29 cellular contexts compared by ENCODE assay signal in the genomic region with DNA sequence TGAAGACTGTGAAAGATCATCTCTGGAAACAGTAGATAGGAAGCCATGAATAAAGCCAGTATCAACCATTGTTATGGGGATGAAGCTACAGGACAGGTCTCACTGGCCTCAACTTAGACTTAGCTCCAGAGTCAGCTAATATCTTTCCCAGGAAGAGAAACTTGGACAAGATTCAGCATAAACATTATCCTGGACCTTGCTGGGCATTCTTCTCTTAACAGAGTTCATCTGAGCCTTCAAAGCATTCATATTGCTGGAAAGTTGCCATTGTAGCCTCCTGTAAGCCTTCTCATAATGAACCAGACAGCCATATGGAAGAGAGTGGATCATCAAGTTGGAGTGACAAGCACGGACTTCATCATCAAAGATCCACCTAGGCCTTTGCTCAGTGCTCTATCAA.
DNase-seq lines count a peak whose midpoint lies in the region; ATAC-seq, FAIRE-seq and TF ChIP-seq lines count a peak whose summit lies in the region.
"Had no signal": no experiment of that assay in that cellular context is flagged by ENCODE, and none has a peak within 500 bp of the region (broad histone marks: within the 10 kb centered on the region; RNA-seq: fewer than 3 reads in every experiment).

No MANE protein-coding gene starts in this region.

- H3K4me1 ChIP-seq in ACC112 (ENCODE audit: control insufficient read depth, insufficient read depth, low read length, unreplicated experiment) (peaks cover 59% of the 10 kb centered on the region), keratinocyte (ENCODE audit: control insufficient read depth, extremely low read depth, insufficient read depth, low read length) (peaks cover 95% of the 10 kb centered on the region)
- H3K4me1 ChIP-seq: body of pancreas had no signal

- H3K36me3 ChIP-seq in ACC112 (ENCODE audit: insufficient read depth, low read length) (no peaks in the 10 kb centered on the region), keratinocyte (ENCODE audit: control insufficient read depth in 2 of 2, extremely low read depth in 1 of 2, insufficient read depth in 2 of 2, low read length in 2 of 2) (no peaks in the 10 kb centered on the region)
- H3K36me3 ChIP-seq: WERI-Rb-1 had no signal

- no peaks in the 10 kb centered on the region for H4K20me1 ChIP-seq in keratinocyte (ENCODE audit: control insufficient read depth, extremely low read depth, insufficient read depth, low read length)

- H3K27ac ChIP-seq in ACC112 (ENCODE audit: low read depth, low read length) = peak overlapping the region; percentile 80
- H3K27ac ChIP-seq in keratinocyte (ENCODE audit: control insufficient read depth, insufficient read depth, low read length) = peak overlapping the region; percentile 95
- H3K27ac ChIP-seq: body of pancreas, dorsolateral prefrontal cortex, WERI-Rb-1 had no signal

- no peaks in the 10 kb centered on the region for H3K9me1 ChIP-seq in keratinocyte (ENCODE audit: control insufficient read depth, extremely low read depth, insufficient read depth, low read length)

- no peak for ATAC-seq in GM19463 (IDR thresholded peaks at IDR 0.05; ENCODE audit: unreplicated experiment)
- ATAC-seq: body of pancreas; CD8-positive, alpha-beta T cell; esophagus mucosa; stimulated activated naive CD8-positive, alpha-beta T cell treated with anti-CD3 and anti-CD28 coated beads, Interleukin-15, Interleukin-2, amounts not matched to agents 100 U/mL and 50 U/mL, for 24 hours; T-helper 17 cell had no signal

- dilution Hi-C loops in keratinocyte (cut with MboI; ENCODE audit: extremely low pct_ligation_motif_present, low sequenced_read_pairs) = no loop called here

- CTCF ChIA-PET in activated CD4-positive, alpha-beta T cell treated with anti-CD3 and anti-CD28 coated beads, Interleukin-2, amount 10 ng/mL, durations not matched to agents 7 days and 5 days (lab: Charles Lee) = no interaction called here

- H3K79me2 ChIP-seq in ACC112 (ENCODE audit: control insufficient read depth, insufficient read depth, low read length, unreplicated experiment) (no peaks in the 10 kb centered on the region), keratinocyte (ENCODE audit: control insufficient read depth, insufficient read depth, low read length) (peaks cover 11% of the 10 kb centered on the region)

- H3K27me3 Mint-ChIP-seq in activated CD4-positive, alpha-beta T cell treated with anti-CD3 and anti-CD28 coated beads, Interleukin-2, amount 10 ng/mL, durations not matched to agents 7 days and 5 days = peaks cover 9% of the 10 kb centered on the region
- H3K27me3 Mint-ChIP-seq: type B pancreatic cell had no signal

- H3K9me3 ChIP-seq in keratinocyte (ENCODE audit: control insufficient read depth, low read depth, low read length) = no peaks in the 10 kb centered on the region
- H3K9me3 ChIP-seq: body of pancreas had no signal

- no peak overlapping the region for H2AFZ ChIP-seq in ACC112 (ENCODE audit: low read length, unreplicated experiment)
- no peak overlapping the region for H2AFZ ChIP-seq in keratinocyte (ENCODE audit: control insufficient read depth, low read length)

- H3K27me3 ChIP-seq in ACC112 (ENCODE audit: insufficient read depth, low read length) (no peaks in the 10 kb centered on the region), keratinocyte (ENCODE audit: control insufficient read depth, extremely low read depth, insufficient read depth, low read length) (no peaks in the 10 kb centered on the region)
- H3K27me3 ChIP-seq: body of pancreas had no signal

- no peaks in the 10 kb centered on the region for H3K4me1 Mint-ChIP-seq in activated CD4-positive, alpha-beta T cell treated with anti-CD3 and anti-CD28 coated beads, Interleukin-2, amount 10 ng/mL, durations not matched to agents 7 days and 5 days
- H3K4me1 Mint-ChIP-seq: IgD-negative memory B cell, T-helper 17 cell had no signal

- no peaks in the 10 kb centered on the region for H3K9me3 Mint-ChIP-seq in activated CD4-positive, alpha-beta T cell treated with anti-CD3 and anti-CD28 coated beads, Interleukin-2, amount 10 ng/mL, durations not matched to agents 7 days and 5 days
- H3K9me3 Mint-ChIP-seq: activated CD4-positive, alpha-beta memory T cell treated with anti-CD3 and anti-CD28 coated beads for 36 hours; CD8-positive, alpha-beta T cell; H9; nephron progenitor cell had no signal

- no peak overlapping the region for H3K4me3 Mint-ChIP-seq in activated CD4-positive, alpha-beta T cell treated with anti-CD3 and anti-CD28 coated beads, Interleukin-2, amount 10 ng/mL, durations not matched to agents 7 days and 5 days
- H3K4me3 Mint-ChIP-seq: activated CD4-positive, alpha-beta memory T cell treated with anti-CD3 and anti-CD28 coated beads for 36 hours; CD8-positive, alpha-beta T cell; H9; IgD-negative memory B cell; nephron progenitor cell; T-helper 17 cell; type B pancreatic cell had no signal

- H3K4me2 ChIP-seq in keratinocyte (ENCODE audit: control insufficient read depth, extremely low read depth, insufficient read depth, low read depth, low read length) = peak overlapping the region; percentile 36

- FAIRE-seq in keratinocyte (lab: Jason Lieb, UNC) = peak; percentile 68
- no peak for FAIRE-seq in D721Med (lab: Jason Lieb, UNC)
- FAIRE-seq: kidney had no signal

- TF ChIP-seq CTCF in cardiac fibroblast (IDR thresholded peaks at IDR 0.05; ENCODE audit: low read depth, low read length) = no peak
- no peak for TF ChIP-seq CTCF in keratinocyte (optimal IDR thresholded peaks at IDR 0.05 in 1 of 3, IDR thresholded peaks at IDR 0.05 in 1 of 3, conservative IDR thresholded peaks at IDR 0.05 in 1 of 3; ENCODE audit: extremely low read depth in 1 of 3, insufficient read depth in 2 of 3, low read length in 3 of 3)
- no peak for TF ChIP-seq CTCF in D721Med (IDR thresholded peaks at IDR 0.05; ENCODE audit: insufficient read depth, missing control alignments)

- H3K36me3 Mint-ChIP-seq in activated CD4-positive, alpha-beta T cell treated with anti-CD3 and anti-CD28 coated beads, Interleukin-2, amount 10 ng/mL, durations not matched to agents 7 days and 5 days (ENCODE audit: low read depth) = no peaks in the 10 kb centered on the region
- H3K36me3 Mint-ChIP-seq: activated CD4-positive, alpha-beta memory T cell treated with anti-CD3 and anti-CD28 coated beads for 36 hours; CD8-positive, alpha-beta T cell; IgD-negative memory B cell; type B pancreatic cell had no signal

- no peak overlapping the region for H3K4me3 ChIP-seq in ACC112 (ENCODE audit: low read depth, low read length)
- H3K4me3 ChIP-seq in cardiac fibroblast (replicated peaks in 1 of 2; ENCODE audit: low read depth in 2 of 2, low read length in 2 of 2) = no peak overlapping the region
- H3K4me3 ChIP-seq in keratinocyte (ENCODE audit: control insufficient read depth in 2 of 3, extremely low read depth in 1 of 3, insufficient read depth in 2 of 3, low read depth in 1 of 3, low read length in 3 of 3) = no peak overlapping the region
- H3K4me3 ChIP-seq: body of pancreas, dorsolateral prefrontal cortex had no signal

- POLR2A ChIA-PET in activated CD4-positive, alpha-beta T cell treated with anti-CD3 and anti-CD28 coated beads, Interleukin-2, amount 10 ng/mL, durations not matched to agents 7 days and 5 days (lab: Charles Lee) = no interaction called here

- H3K27ac Mint-ChIP-seq in activated CD4-positive, alpha-beta T cell treated with anti-CD3 and anti-CD28 coated beads, Interleukin-2, amount 10 ng/mL, durations not matched to agents 7 days and 5 days = no peak overlapping the region
- H3K27ac Mint-ChIP-seq: activated CD4-positive, alpha-beta memory T cell treated with anti-CD3 and anti-CD28 coated beads for 36 hours; CD8-positive, alpha-beta T cell; H9; IgD-negative memory B cell; nephron progenitor cell; T-helper 17 cell; type B pancreatic cell had no signal

- peak overlapping the region; percentile 43 for H3K9ac ChIP-seq in keratinocyte (ENCODE audit: control insufficient read depth, extremely low read depth, insufficient read depth, low read length)

- DNase-seq in LHCN-M2 (ENCODE audit: low read depth) (peak; percentile 48), cardiac fibroblast (ENCODE audit: low read depth in 2 of 2) (peak; percentile 62 to 75), keratinocyte (ENCODE audit: low read depth, low spot score) (no peak), D721Med (ENCODE audit: insufficient read length, low spot score) (no peak)
- DNase-seq in activated CD4-positive, alpha-beta T cell treated with anti-CD3 and anti-CD28 coated beads, Interleukin-2, amount 10 ng/mL, durations not matched to agents 7 days and 5 days = no peak
- no peak for DNase-seq in activated effector memory CD4-positive, alpha-beta T cell treated with Interleukin-2 at 50 U/mL for 16 hours
- DNase-seq: ACHN; activated CD4-positive, alpha-beta memory T cell treated with anti-CD3 and anti-CD28 coated beads for 36 hours; activated naive CD4-positive, alpha-beta T cell treated with anti-CD3 and anti-CD28 coated beads, Interleukin-2, amount 50 U/mL, for 16 hours; body of pancreas; CD8-positive, alpha-beta T cell; DND-41; dorsolateral prefrontal cortex; H9; kidney; mesendoderm; MV-4-11; NCI-H2081 treated with DMSO at 0.1 percent for 48 hours; NCI-H526; nephron progenitor cell; SHP77; stimulated activated naive CD8-positive, alpha-beta T cell treated with anti-CD3 and anti-CD28 coated beads, Interleukin-15, Interleukin-2, amounts not matched to agents 100 U/mL and 50 U/mL, for 24 hours; T-helper 17 cell; WERI-Rb-1 had no signal

Comparison
In these comparisons a context has a peak if more than half of its experiments do, and no peak if none do; other contexts are left out.
1. DNase-seq: peak in LHCN-M2 (single experiment) and cardiac fibroblast (2 of 2); none in keratinocyte (single experiment), activated CD4-positive, alpha-beta T cell treated with anti-CD3 and anti-CD28 coated beads, Interleukin-2, amount 10 ng/mL, durations not matched to agents 7 days and 5 days (single experiment), D721Med (single experiment) and activated effector memory CD4-positive, alpha-beta T cell treated with Interleukin-2 at 50 U/mL for 16 hours (single experiment).